Comparison of ENCODE assay signal across 24 cellular contexts in the genomic region with DNA sequence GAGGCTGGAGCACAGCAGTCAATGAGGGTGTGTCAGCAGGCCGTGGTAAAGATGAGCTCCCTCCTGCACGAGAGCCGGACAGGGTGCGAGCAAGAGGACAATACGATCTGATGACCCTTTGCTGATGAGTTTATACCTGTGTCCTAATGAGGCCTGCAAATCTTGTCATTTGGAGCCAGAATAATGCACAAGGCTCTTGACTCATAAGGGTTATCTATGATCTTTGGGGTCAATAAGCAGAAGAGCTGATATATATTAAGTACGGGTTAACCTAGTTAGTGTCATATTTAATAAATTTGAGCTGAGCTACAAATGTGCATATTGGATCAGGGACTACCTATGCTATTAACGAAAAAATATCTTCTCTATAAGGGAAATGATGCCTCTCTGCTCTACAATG. TPM values are rescaled to one million over a fixed set of nuclear protein-coding genes. Genes with fewer than 3 reads are reported as not detected.
"Had no signal": no experiment of that assay in that cellular context is flagged by ENCODE, and none has a peak within 500 bp of the region (broad histone marks: within the 10 kb centered on the region; RNA-seq: fewer than 3 reads in every experiment).

No MANE protein-coding gene starts in this region.

- H3K9me3 ChIP-seq: stomach, suprapubic skin, testis, thoracic aorta, thyroid gland, tibial artery, tibial nerve, transverse colon, upper lobe of left lung, upper lobe of right lung, uterus, vagina had no signal

- H3K27ac ChIP-seq: stomach, suprapubic skin, testis, thoracic aorta, thyroid gland, tibial artery, tibial nerve, transverse colon, upper lobe of left lung, upper lobe of right lung, uterus, vagina had no signal

- H3K36me3 ChIP-seq: stomach, suprapubic skin, thoracic aorta, thyroid gland, tibial artery, tibial nerve, transverse colon, upper lobe of left lung, upper lobe of right lung, uterus, vagina had no signal

- H3K4me3 ChIP-seq: stomach, suprapubic skin, testis, thoracic aorta, thyroid gland, tibial artery, tibial nerve, transverse colon, upper lobe of left lung, upper lobe of right lung, uterus, vagina had no signal

- H3K27me3 ChIP-seq: stomach, suprapubic skin, testis, thyroid gland, tibial artery, tibial nerve, transverse colon, upper lobe of left lung, upper lobe of right lung, uterus, vagina had no signal

- DNase-seq: stimulated activated CD4-positive, alpha-beta T cell treated with anti-CD3 and anti-CD28 coated beads, Interleukin-2, amount 100 ng/mL, for 48 hours; stimulated activated CD4-positive, alpha-beta T cell treated with anti-CD3 and anti-CD28 coated beads, Interleukin-4, amount 100 ng/mL, for 1 hour; stimulated activated CD4-positive, alpha-beta T cell treated with anti-CD3 and anti-CD28 coated beads, Interleukin-4, amount 100 ng/mL, for 24 hours; stimulated activated CD4-positive, alpha-beta T cell treated with anti-CD3 and anti-CD28 coated beads, Interleukin-4, amount 100 ng/mL, for 4 hours; stimulated activated CD8-positive, alpha-beta memory T cell treated with anti-CD3 and anti-CD28 coated beads, Interleukin-4, amount 100 ng/mL, for 48 hours; stimulated activated naive B cell treated with anti-CD40 and anti-IgM and Interleukin-4, amounts not matched to agents 10 μg/mL and 1 μg/mL and 100 μg/mL, for 72 hours; stimulated activated naive CD4-positive, alpha-beta T cell; stimulated activated naive CD4-positive, alpha-beta T cell treated with Interleukin-2 at 50 U/mL for 16 hours; stimulated activated naive CD8-positive, alpha-beta T cell treated with anti-CD3 and anti-CD28 coated beads, Interleukin-15, amount 100 ng/mL, for 72 hours; stimulated activated naive CD8-positive, alpha-beta T cell treated with anti-CD3 and anti-CD28 coated beads, Interleukin-15, Interleukin-2, amounts not matched to agents 100 U/mL and 50 U/mL, for 24 hours; stomach; substantia nigra; testis; thyroid gland; tibial artery; transverse colon; trophoblast cell; upper lobe of left lung; upper lobe of right lung; uterus had no signal

- H3K4me1 ChIP-seq: stomach, suprapubic skin, testis, thyroid gland, tibial artery, tibial nerve, transverse colon, upper lobe of left lung, upper lobe of right lung, uterus, vagina had no signal

RNA-seq across cellular contexts. Expression of a gene that starts 46.9 kb away (rescaled TPM):
- total RNA-seq: thoracic aorta had no signal
